Comparison of ENCODE assay signal across 29 cellular contexts in the genomic region with DNA sequence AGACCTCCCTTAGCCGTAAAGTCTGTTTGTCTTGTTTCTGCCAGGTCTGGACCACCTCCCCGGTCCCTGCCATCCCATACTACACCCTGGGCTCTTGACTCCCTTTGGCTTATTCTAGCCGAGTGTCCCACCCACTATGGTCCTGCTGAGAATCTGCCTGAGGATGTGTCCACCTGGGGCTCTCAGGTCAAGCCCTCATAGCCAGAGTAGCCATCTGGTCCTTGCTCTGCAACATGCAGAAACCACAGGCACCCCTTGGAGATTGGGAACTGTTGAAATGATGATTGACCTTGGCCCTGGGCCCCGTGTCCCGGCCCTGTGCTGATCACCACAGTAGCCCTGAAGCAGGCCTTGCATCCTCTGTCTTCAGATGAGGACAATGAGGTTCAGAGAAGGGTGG. TPM values are rescaled to one million over a fixed set of nuclear protein-coding genes. Genes with fewer than 3 reads are reported as not detected.
"Had no signal": no experiment of that assay in that cellular context is flagged by ENCODE, and none has a peak within 500 bp of the region (broad histone marks: within the 10 kb centered on the region; RNA-seq: fewer than 3 reads in every experiment).

No MANE protein-coding gene starts in this region.

- H3K9me3 ChIP-seq: gastrocnemius medialis, right lobe of liver, thyroid gland, upper lobe of right lung had no signal

- H3K27ac ChIP-seq: gastrocnemius medialis, right lobe of liver, thyroid gland, upper lobe of right lung, WERI-Rb-1 had no signal

- H3K27me3 ChIP-seq: right lobe of liver, thyroid gland, upper lobe of right lung had no signal

- H3K4me1 Mint-ChIP-seq: central memory CD8-positive, alpha-beta T cell; mesothelial cell of epicardium; naive B cell; stimulated activated effector memory CD8-positive, alpha-beta T cell treated with anti-CD3 and anti-CD28 coated beads, Interleukin-12 subunit alpha, Interleukin-12 subunit beta, amount 100 ng/mL, for 72 hours; stimulated activated naive CD8-positive, alpha-beta T cell treated with anti-CD3 and anti-CD28 coated beads, Interleukin-15, amount 100 ng/mL, for 72 hours had no signal

- H3K4me1 ChIP-seq: gastrocnemius medialis, right lobe of liver, thyroid gland, upper lobe of right lung had no signal

- DNase-seq: activated CD4-positive, alpha-beta T cell treated with anti-CD3 and anti-CD28 coated beads for 48 hours; activated CD4-positive, alpha-beta T cell treated with anti-CD3 and anti-CD28 coated beads, Interleukin-2, amount 50 U/mL, for 48 hours; activated naive CD4-positive, alpha-beta T cell; activated T-cell treated with anti-CD3 and anti-CD28 coated beads for 4 hours; activated T-cell treated with anti-CD3 and anti-CD28 coated beads, Interleukin-2, amount 50 U/mL, for 72 hours; anterior cingulate cortex; effector memory CD4-positive, alpha-beta T cell; erythroblast; gastrocnemius medialis; glutamatergic neuron; left cardiac atrium; mammary epithelial cell; naive B cell; nucleus accumbens; stimulated activated CD4-positive, alpha-beta T cell treated with anti-CD3 and anti-CD28 coated beads, Interleukin-4, amount 100 ng/mL, for 24 hours; stimulated activated naive CD8-positive, alpha-beta T cell treated with anti-CD3 and anti-CD28 coated beads, Interleukin-15, amount 100 ng/mL, for 72 hours; substantia nigra; T-helper 9 cell; thyroid gland; upper lobe of right lung; WERI-Rb-1 had no signal

- H3K27me3 Mint-ChIP-seq: stimulated activated naive CD8-positive, alpha-beta T cell treated with anti-CD3 and anti-CD28 coated beads, Interleukin-15, amount 100 ng/mL, for 72 hours had no signal

- H3K4me3 ChIP-seq: gastrocnemius medialis, right lobe of liver, thyroid gland, upper lobe of right lung had no signal

- H3K27ac Mint-ChIP-seq: activated naive CD4-positive, alpha-beta T cell treated with anti-CD3 and anti-CD28 coated beads, Interleukin-2, amount 50 U/mL, for 72 hours; activated T-cell treated with anti-CD3 and anti-CD28 coated beads, Interleukin-2, amount 50 U/mL, for 72 hours; mesothelial cell of epicardium; stimulated activated effector memory CD8-positive, alpha-beta T cell treated with anti-CD3 and anti-CD28 coated beads, Interleukin-12 subunit alpha, Interleukin-12 subunit beta, amount 100 ng/mL, for 72 hours had no signal

- ATAC-seq: activated CD4-positive, CD25-positive, alpha-beta regulatory T cell treated with anti-CD3 and anti-CD28 coated beads, Interleukin-2, amount 50 U/mL, for 24 hours; activated naive CD4-positive, alpha-beta T cell treated with anti-CD3 and anti-CD28 coated beads, Interleukin-2, amount 50 U/mL, for 72 hours; activated T-cell treated with anti-CD3 and anti-CD28 coated beads, Interleukin-2, amount 50 U/mL, for 72 hours; gastrocnemius medialis; left cardiac atrium; right lobe of liver; stimulated activated effector memory CD8-positive, alpha-beta T cell treated with anti-CD3 and anti-CD28 coated beads, Interleukin-12 subunit alpha, Interleukin-12 subunit beta, amount 100 ng/mL, for 72 hours; stimulated activated naive CD8-positive, alpha-beta T cell treated with anti-CD3 and anti-CD28 coated beads, Interleukin-15, amount 100 ng/mL, for 72 hours; upper lobe of right lung had no signal

- H3K36me3 Mint-ChIP-seq: stimulated activated effector memory CD8-positive, alpha-beta T cell treated with anti-CD3 and anti-CD28 coated beads, Interleukin-12 subunit alpha, Interleukin-12 subunit beta, amount 100 ng/mL, for 72 hours had no signal

- H3K4me3 Mint-ChIP-seq: activated T-cell treated with anti-CD3 and anti-CD28 coated beads, Interleukin-2, amount 50 U/mL, for 72 hours; central memory CD8-positive, alpha-beta T cell; mesothelial cell of epicardium; naive B cell; stimulated activated effector memory CD8-positive, alpha-beta T cell treated with anti-CD3 and anti-CD28 coated beads, Interleukin-12 subunit alpha, Interleukin-12 subunit beta, amount 100 ng/mL, for 72 hours; stimulated activated naive CD8-positive, alpha-beta T cell treated with anti-CD3 and anti-CD28 coated beads, Interleukin-15, amount 100 ng/mL, for 72 hours had no signal

- H3K36me3 ChIP-seq: gastrocnemius medialis, right lobe of liver, thyroid gland, upper lobe of right lung, WERI-Rb-1 had no signal

RNA-seq across cellular contexts. Expression of a gene that starts 44.0 kb away (rescaled TPM):
- total RNA-seq: dermis microvascular lymphatic vessel endothelial cell, skeletal muscle tissue had no signal
